Comparison of ENCODE assay signal across 1 cellular context in genomic region chr4:73450398-73451004, GRCh38.
TF ChIP-seq lines count a peak whose summit lies in the region.

No MANE protein-coding gene starts in this region.

TF ChIP-seq in WTC11, 78 proteins besides CTCF, POLR2A, EP300 and RAD21 (continued from another document):
- no peak for TF ChIP-seq ATF3 (CRISPR knock-in tag; conservative IDR thresholded peaks at IDR 0.05)
- TF ChIP-seq KAT7 (CRISPR knock-in tag; IDR thresholded peaks at IDR 0.05; ENCODE audit: borderline replicate concordance), result no peak
- TF ChIP-seq MLX (CRISPR knock-in tag; IDR thresholded peaks at IDR 0.05), result no peak
- TF ChIP-seq HMGXB4 (CRISPR knock-in tag; IDR thresholded peaks at IDR 0.05), result no peak
- TF ChIP-seq ZBTB21 (CRISPR knock-in tag; IDR thresholded peaks at IDR 0.05; ENCODE audit: borderline replicate concordance), result no peak
- TF ChIP-seq E2F4 (CRISPR knock-in tag; IDR thresholded peaks at IDR 0.05; ENCODE audit: borderline replicate concordance, low read depth), result no peak
- no peak for TF ChIP-seq JAZF1 (CRISPR knock-in tag; IDR thresholded peaks at IDR 0.05)
- TF ChIP-seq GTF2I (CRISPR knock-in tag; conservative IDR thresholded peaks at IDR 0.05), result no peak
- TF ChIP-seq RORB (CRISPR knock-in tag; IDR thresholded peaks at IDR 0.05), result no peak
- TF ChIP-seq CREB1 (CRISPR knock-in tag; IDR thresholded peaks at IDR 0.05), result no peak
- TF ChIP-seq NFE2L1 (CRISPR knock-in tag; IDR thresholded peaks at IDR 0.05), result peak; percentile 88
- TF ChIP-seq ZMAT4 (CRISPR knock-in tag; IDR thresholded peaks at IDR 0.05), result no peak
- no peak for TF ChIP-seq IRF1 (CRISPR knock-in tag; IDR thresholded peaks at IDR 0.05)
- TF ChIP-seq ZNF425 (CRISPR knock-in tag; conservative IDR thresholded peaks at IDR 0.05), result no peak
- no peak for TF ChIP-seq ZNF281 (CRISPR knock-in tag; IDR thresholded peaks at IDR 0.05)
- TF ChIP-seq MXD4 (CRISPR knock-in tag; IDR thresholded peaks at IDR 0.05; ENCODE audit: borderline replicate concordance), result no peak
- TF ChIP-seq PREB (CRISPR knock-in tag; IDR thresholded peaks at IDR 0.05; ENCODE audit: borderline replicate concordance), result 0 out of 2 replicates have a peak, but pooled peaks have one; percentile 28
- no peak for TF ChIP-seq CDX4 (CRISPR knock-in tag; IDR thresholded peaks at IDR 0.05; ENCODE audit: borderline replicate concordance)
- TF ChIP-seq CREM (CRISPR knock-in tag; IDR thresholded peaks at IDR 0.05), result no peak
- no peak for TF ChIP-seq ZNF512 (CRISPR knock-in tag; IDR thresholded peaks at IDR 0.05; ENCODE audit: borderline replicate concordance)
- TF ChIP-seq MAX (CRISPR knock-in tag; IDR thresholded peaks at IDR 0.05), result peak; percentile 30; the same call in 1 of the 2 replicates
- no peak for TF ChIP-seq ARID4B (CRISPR knock-in tag; IDR thresholded peaks at IDR 0.05; ENCODE audit: borderline replicate concordance)
